In genomic region chr2:42770288-42771131, GRCh38 we compare ENCODE assay signal across 8 cellular contexts. TPM values are rescaled to one million over a fixed set of nuclear protein-coding genes. Genes with fewer than 3 reads are reported as not detected.
DNase-seq lines count a peak whose midpoint lies in the region; FAIRE-seq and TF ChIP-seq lines count a peak whose summit lies in the region.

No MANE protein-coding gene starts in this region.

- FAIRE-seq in GM12892 (lab: Jason Lieb, UNC) = peak; percentile 76

- DNase-seq in 8988T (peak; percentile 90), GM12892 (ENCODE audit: insufficient read length) (peak; percentile 61), HT1080 (ENCODE audit: low read depth) (peak; percentile 35), SKM-1 (lab: John Stamatoyannopoulos, UW; ENCODE audit: unreplicated experiment) (peak; percentile 44), glomerular endothelial cell (ENCODE audit: extremely low read depth, low read depth, low spot score) (peak; percentile 16), pulmonary artery endothelial cell (ENCODE audit: low read depth, low spot score) (peak; percentile 32), NCI-H128 (lab: John Stamatoyannopoulos, UW; ENCODE audit: unreplicated experiment) (no peak), NCI-H446 treated with DMSO at 0.1 percent for 48 hours (lab: John Stamatoyannopoulos, UW) (no peak)

- no peak for TF ChIP-seq POLR2A in GM12892 (IDR thresholded peaks at IDR 0.05; ENCODE audit: low read depth, low read length)

RNA-seq across cellular contexts. Expression of gene OXER1, which starts 6.6 kb away (rescaled TPM):
- 2.4 TPM for polyA plus RNA-seq in GM12892 (2012; ENCODE audit: missing spikeins)
- not detected in 2 replicates for total RNA-seq in HT1080 (2014; rRNA removed; shearing (Covaris generic))
- not detected in 2 replicates for polyA plus RNA-seq in HT1080 (2015; cell fraction: cytosol; rRNA removed)
- polyA plus RNA-seq in HT1080 (2015; cell fraction: nucleus; rRNA removed) = not detected in 2 replicates
- total RNA-seq in glomerular endothelial cell (not detected in 2 replicates), pulmonary artery endothelial cell (not detected in 2 replicates)

RNA-seq across cellular contexts. Expression of gene HAAO, which starts 21.9 kb away (rescaled TPM):
- polyA plus RNA-seq in GM12892 (2012; ENCODE audit: missing spikeins) = 15.4 TPM
- not detected in 2 replicates for total RNA-seq in HT1080 (2014; rRNA removed; shearing (Covaris generic))
- not detected in 2 replicates for polyA plus RNA-seq in HT1080 (2015; cell fraction: cytosol; rRNA removed)
- not detected in 2 replicates for polyA plus RNA-seq in HT1080 (2015; cell fraction: nucleus; rRNA removed)
- total RNA-seq in glomerular endothelial cell (not detected in 2 replicates), pulmonary artery endothelial cell (0.18 and 0.20 TPM in 2 replicates)

Comparison
In these comparisons a context has a peak if more than half of its experiments do, and no peak if none do; other contexts are left out.
1. DNase-seq: peak in 8988T (single experiment), GM12892 (single experiment), HT1080 (single experiment), SKM-1 (single experiment), glomerular endothelial cell (single experiment) and pulmonary artery endothelial cell (single experiment); none in NCI-H128 (single experiment) and NCI-H446 treated with DMSO at 0.1 percent for 48 hours (single experiment).